8 cellular contexts compared by ENCODE assay signal in genomic region chr20:30300176-30300575, GRCh38.
A peak's percentile ranks its signal among the peaks of the same experiment; 100 is the strongest.
DNase-seq lines count a peak whose midpoint lies in the region; ATAC-seq and TF ChIP-seq lines count a peak whose summit lies in the region.
"Not testable (repeated sequence)": the region's sequence is repeated elsewhere in the genome, so short reads cannot be mapped to it uniquely, and the experiment has no call there.

No MANE protein-coding gene starts in this region.

- not testable (repeated sequence) for TF ChIP-seq CTCF in CD8-positive, alpha-beta T cell (IDR thresholded peaks at IDR 0.05); HFFc6 (IDR thresholded peaks at IDR 0.05); WTC11 (IDR thresholded peaks at IDR 0.05); gastroesophageal sphincter (IDR thresholded peaks at IDR 0.05)

- WGBS in gastroesophageal sphincter (ENCODE audit: low coverage in 1 of 2), 2 donors = 11% methylated on average over 6 of the region's 33 CpGs; no CpG with 5 or more reads in 1 of the 2 donors

- not testable (repeated sequence) for H3K27ac Mint-ChIP-seq in CD8-positive, alpha-beta T cell; HFFc6; WTC11; activated naive CD4-positive, alpha-beta T cell treated with anti-CD3 and anti-CD28 coated beads for 36 hours; stimulated activated memory B cell treated with anti-CD40 and anti-IgM and Interleukin-4, amounts not matched to agents 10 μg/mL and 1 μg/mL and 100 μg/mL, for 72 hours

- H3K9ac ChIP-seq in mucosa of stomach (ENCODE audit: low read length) = peak overlapping the region; percentile 39

- not testable (repeated sequence) for H3K36me3 ChIP-seq in CD8-positive, alpha-beta T cell (ENCODE audit: insufficient read depth, low read length); gastroesophageal sphincter; mucosa of stomach (ENCODE audit: control insufficient read depth, insufficient read depth, low read length)

- not testable (repeated sequence) for H3K4me1 Mint-ChIP-seq in CD8-positive, alpha-beta T cell (ENCODE audit: low read depth); HFFc6 (ENCODE audit: low read depth); WTC11; activated naive CD4-positive, alpha-beta T cell treated with anti-CD3 and anti-CD28 coated beads for 36 hours (ENCODE audit: low read depth); stimulated activated memory B cell treated with anti-CD40 and anti-IgM and Interleukin-4, amounts not matched to agents 10 μg/mL and 1 μg/mL and 100 μg/mL, for 72 hours

- DNase-seq in CD8-positive, alpha-beta T cell; HFFc6; WTC11 (ENCODE audit: low spot score); activated naive CD4-positive, alpha-beta T cell treated with anti-CD3 and anti-CD28 coated beads for 36 hours: not testable (repeated sequence)
- peak; percentile 43 for DNase-seq in NCI-H748 (lab: John Stamatoyannopoulos, UW; ENCODE audit: unreplicated experiment)

- H3K9me3 Mint-ChIP-seq in CD8-positive, alpha-beta T cell; HFFc6; activated naive CD4-positive, alpha-beta T cell treated with anti-CD3 and anti-CD28 coated beads for 36 hours; stimulated activated memory B cell treated with anti-CD40 and anti-IgM and Interleukin-4, amounts not matched to agents 10 μg/mL and 1 μg/mL and 100 μg/mL, for 72 hours: not testable (repeated sequence)
- H3K9me3 Mint-ChIP-seq in WTC11 = peaks cover 45% of the 10 kb centered on the region

- not testable (repeated sequence) for H3K36me3 Mint-ChIP-seq in CD8-positive, alpha-beta T cell; HFFc6 (ENCODE audit: low read depth); activated naive CD4-positive, alpha-beta T cell treated with anti-CD3 and anti-CD28 coated beads for 36 hours (ENCODE audit: low read depth); stimulated activated memory B cell treated with anti-CD40 and anti-IgM and Interleukin-4, amounts not matched to agents 10 μg/mL and 1 μg/mL and 100 μg/mL, for 72 hours
- peaks cover 42% of the 10 kb centered on the region for H3K36me3 Mint-ChIP-seq in WTC11

- not testable (repeated sequence) for H3K4me1 ChIP-seq in CD8-positive, alpha-beta T cell (ENCODE audit: insufficient read depth, low read length); gastroesophageal sphincter; mucosa of stomach (ENCODE audit: control insufficient read depth, insufficient read depth, low read length)

- intact Hi-C loops in CD8-positive, alpha-beta T cell (cut with DNase I, micrococcal nuclease); activated naive CD4-positive, alpha-beta T cell treated with anti-CD3 and anti-CD28 coated beads for 36 hours (cut with micrococcal nuclease): not testable (repeated sequence)

- not testable (repeated sequence) for TF ChIP-seq EP300 in gastroesophageal sphincter (IDR thresholded peaks at IDR 0.05)

- ATAC-seq in CD8-positive, alpha-beta T cell; WTC11; gastroesophageal sphincter; stimulated activated memory B cell treated with anti-CD40 and anti-IgM and Interleukin-4, amounts not matched to agents 10 μg/mL and 1 μg/mL and 100 μg/mL, for 72 hours: not testable (repeated sequence)

- not testable (repeated sequence) for TF ChIP-seq POLR2A in gastroesophageal sphincter (IDR thresholded peaks at IDR 0.05)

- H3K27ac ChIP-seq in CD8-positive, alpha-beta T cell (ENCODE audit: low read depth, low read length); gastroesophageal sphincter: not testable (repeated sequence)

- not testable (repeated sequence) for H3K27me3 ChIP-seq in CD8-positive, alpha-beta T cell (ENCODE audit: insufficient read depth, low read length); gastroesophageal sphincter; mucosa of stomach (ENCODE audit: control insufficient read depth, insufficient read depth, low read length)

- not testable (repeated sequence) for H3K27me3 Mint-ChIP-seq in CD8-positive, alpha-beta T cell (ENCODE audit: low read depth); HFFc6 (ENCODE audit: insufficient read depth)
- H3K27me3 Mint-ChIP-seq in WTC11 (ENCODE audit: low read depth) = peaks cover 37% of the 10 kb centered on the region
- H3K27me3 Mint-ChIP-seq in activated naive CD4-positive, alpha-beta T cell treated with anti-CD3 and anti-CD28 coated beads for 36 hours (ENCODE audit: low read depth) = peaks cover 13% of the 10 kb centered on the region
- peaks cover 43% of the 10 kb centered on the region for H3K27me3 Mint-ChIP-seq in stimulated activated memory B cell treated with anti-CD40 and anti-IgM and Interleukin-4, amounts not matched to agents 10 μg/mL and 1 μg/mL and 100 μg/mL, for 72 hours

- peak overlapping the region; percentile 15 for H3K4me3 ChIP-seq in CD8-positive, alpha-beta T cell (ENCODE audit: low read depth, low read length)
- H3K4me3 ChIP-seq in gastroesophageal sphincter = peak overlapping the region; percentile 14 to 43
- not testable (repeated sequence) for H3K4me3 ChIP-seq in mucosa of stomach (ENCODE audit: low read length)

- peak overlapping the region; percentile 71 for H3K4me3 Mint-ChIP-seq in CD8-positive, alpha-beta T cell
- H3K4me3 Mint-ChIP-seq in HFFc6 (peak overlapping the region; percentile 39; the same call in 1 of the 2 replicates), WTC11 (peak overlapping the region; percentile 53)
- peak overlapping the region; percentile 32 for H3K4me3 Mint-ChIP-seq in activated naive CD4-positive, alpha-beta T cell treated with anti-CD3 and anti-CD28 coated beads for 36 hours
- peak overlapping the region; percentile 69 for H3K4me3 Mint-ChIP-seq in stimulated activated memory B cell treated with anti-CD40 and anti-IgM and Interleukin-4, amounts not matched to agents 10 μg/mL and 1 μg/mL and 100 μg/mL, for 72 hours

- CTCF ChIA-PET in CD8-positive, alpha-beta T cell (lab: Charles Lee); WTC11 (lab: Charles Lee); activated naive CD4-positive, alpha-beta T cell treated with anti-CD3 and anti-CD28 coated beads for 36 hours (lab: Charles Lee): not testable (repeated sequence)

- H3K9me3 ChIP-seq in CD8-positive, alpha-beta T cell (ENCODE audit: low read length); gastroesophageal sphincter; mucosa of stomach (ENCODE audit: control insufficient read depth, low read length): not testable (repeated sequence)

- POLR2A ChIA-PET in CD8-positive, alpha-beta T cell (lab: Charles Lee); WTC11 (lab: Charles Lee): not testable (repeated sequence)
